9 cellular contexts compared by ENCODE assay signal in the genomic region with DNA sequence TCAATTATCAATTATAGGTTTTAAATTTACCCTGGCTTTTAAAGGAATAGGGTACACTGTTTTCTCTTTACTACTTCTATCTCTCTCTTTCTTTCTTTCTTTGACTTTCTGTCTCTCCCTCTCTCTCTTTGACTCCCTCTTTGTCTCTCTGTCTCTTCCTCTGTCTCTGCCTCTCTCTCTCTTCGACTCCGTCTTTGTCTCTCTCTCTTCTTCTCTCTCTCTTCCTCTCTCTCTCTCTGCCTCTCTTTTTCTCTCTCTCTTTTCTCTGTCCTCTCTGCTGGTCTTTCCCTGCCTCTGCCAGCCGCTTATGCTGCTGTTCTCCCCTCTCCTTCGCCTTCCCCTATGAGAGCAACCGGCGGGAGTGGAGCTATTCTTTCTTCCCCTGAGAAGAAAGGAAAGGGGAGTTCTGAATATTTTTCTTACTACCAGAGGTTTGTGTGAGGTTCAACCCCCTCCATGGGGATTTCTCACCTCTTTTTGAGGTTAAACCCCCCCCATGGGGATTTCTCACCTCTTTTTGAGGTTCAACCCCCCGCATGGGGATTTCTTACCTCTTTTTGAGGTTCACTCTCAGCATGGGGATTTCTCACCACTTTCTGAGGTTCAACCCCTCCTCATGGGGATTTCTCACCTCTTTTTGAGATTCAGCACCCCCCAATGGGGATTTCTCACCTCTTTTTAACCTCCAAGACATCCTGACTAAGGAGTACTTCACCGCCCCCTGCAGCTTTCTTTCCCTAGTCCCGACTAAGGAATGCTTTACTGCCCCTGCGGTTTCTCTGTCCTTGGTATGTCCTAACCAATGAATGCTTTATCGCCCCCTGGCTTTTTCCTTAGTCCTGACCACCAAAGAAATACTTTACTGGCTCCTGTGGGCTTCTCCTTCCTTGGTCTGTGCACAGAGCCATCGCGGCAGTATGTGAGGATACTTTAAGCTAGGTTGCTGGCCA. TPM values are rescaled to one million over a fixed set of nuclear protein-coding genes. Genes with fewer than 3 reads are reported as not detected.
DNase-seq lines count a peak whose midpoint lies in the region; ATAC-seq and TF ChIP-seq lines count a peak whose summit lies in the region.
"Had no signal": no experiment of that assay in that cellular context is flagged by ENCODE, and none has a peak within 500 bp of the region (broad histone marks: within the 10 kb centered on the region; RNA-seq: fewer than 3 reads in every experiment).

No MANE protein-coding gene starts in this region.

- peak in 1 of 6 experiments; percentile 11 for TF ChIP-seq CTCF in upper lobe of left lung (IDR thresholded peaks at IDR 0.05)

- H3K9me3 ChIP-seq in upper lobe of left lung, result no peaks in the 10 kb centered on the region

- H3K4me3 Mint-ChIP-seq in stimulated activated naive B cell treated with anti-CD40 and anti-IgM and Interleukin-4, amounts not matched to agents 10 μg/mL and 1 μg/mL and 100 μg/mL, for 72 hours, result no peak overlapping the region

- peaks cover 0 to 10% of the 10 kb centered on the region in 2 donors for H3K36me3 Mint-ChIP-seq in stimulated activated naive B cell treated with anti-CD40 and anti-IgM and Interleukin-4, amounts not matched to agents 10 μg/mL and 1 μg/mL and 100 μg/mL, for 72 hours

- H3K27me3 ChIP-seq in upper lobe of left lung, result no peaks in the 10 kb centered on the region
- H3K27me3 ChIP-seq: BLaER1 had no signal

- H3K9me3 Mint-ChIP-seq in stimulated activated naive B cell treated with anti-CD40 and anti-IgM and Interleukin-4, amounts not matched to agents 10 μg/mL and 1 μg/mL and 100 μg/mL, for 72 hours, result peaks cover 3 to 10% of the 10 kb centered on the region in 2 donors

- H3K27me3 Mint-ChIP-seq in stimulated activated naive B cell treated with anti-CD40 and anti-IgM and Interleukin-4, amounts not matched to agents 10 μg/mL and 1 μg/mL and 100 μg/mL, for 72 hours, result no peaks in the 10 kb centered on the region

- WGBS in upper lobe of left lung, 2 donors, result 88 to 89% methylated on average over 13 of the region's 13 CpGs

- TF ChIP-seq EP300 in upper lobe of left lung (IDR thresholded peaks at IDR 0.05), result no peak

- DNase-seq in NCI-H748 (lab: John Stamatoyannopoulos, UW; ENCODE audit: unreplicated experiment) (peak; percentile 17), NCI-H748 treated with DMSO at 0.1 percent for 48 hours (lab: John Stamatoyannopoulos, UW) (no peak), fibroblast of gingiva (ENCODE audit: low read depth) (peak; percentile 35), upper lobe of left lung (no peak)
- DNase-seq in activated CD4-positive, CD25-positive, alpha-beta regulatory T cell treated with anti-CD3 and anti-CD28 coated beads, Interleukin-2, amount 50 U/mL, for 16 hours (ENCODE audit: low read depth, low spot score), result peak; percentile 16
- DNase-seq in stimulated activated naive B cell treated with anti-CD40 and anti-IgM and Interleukin-4, amounts not matched to agents 10 μg/mL and 1 μg/mL and 100 μg/mL, for 72 hours, result peak; percentile 32

- no peak for TF ChIP-seq POLR2A in upper lobe of left lung (IDR thresholded peaks at IDR 0.05)

- H3K36me3 ChIP-seq in upper lobe of left lung, result no peaks in the 10 kb centered on the region
- H3K36me3 ChIP-seq: BLaER1 had no signal

- no peak overlapping the region for H3K4me3 ChIP-seq in upper lobe of left lung
- H3K4me3 ChIP-seq: BLaER1 had no signal

- H3K4me1 ChIP-seq in upper lobe of left lung, result peaks cover 0 to 4% (median 0%) of the 10 kb centered on the region in 4 donors
- H3K4me1 ChIP-seq: BLaER1 had no signal

- ATAC-seq in stimulated activated naive B cell treated with anti-CD40 and anti-IgM and Interleukin-4, amounts not matched to agents 10 μg/mL and 1 μg/mL and 100 μg/mL, for 72 hours (replicated peaks), result peak; percentile 52 to 55
- ATAC-seq in HG02938 (IDR thresholded peaks at IDR 0.05; ENCODE audit: unreplicated experiment) (no peak), upper lobe of left lung (ENCODE audit: low FRiP score in 2 of 2) (no peak), esophagus mucosa (no peak)

- H3K4me1 Mint-ChIP-seq in stimulated activated naive B cell treated with anti-CD40 and anti-IgM and Interleukin-4, amounts not matched to agents 10 μg/mL and 1 μg/mL and 100 μg/mL, for 72 hours, result peaks cover 22 to 29% of the 10 kb centered on the region in 2 donors

- H3K27ac ChIP-seq in upper lobe of left lung, result no peak overlapping the region
- H3K27ac ChIP-seq: BLaER1 had no signal

- H3K27ac Mint-ChIP-seq in stimulated activated naive B cell treated with anti-CD40 and anti-IgM and Interleukin-4, amounts not matched to agents 10 μg/mL and 1 μg/mL and 100 μg/mL, for 72 hours, result peak overlapping the region; percentile 88

RNA-seq across cellular contexts. Expression of gene DDHD1, which starts 27.4 kb away (rescaled TPM):
- total RNA-seq in upper lobe of left lung (10 to 100 TPM; 18.4 to 30.8 (median 25.8) TPM), esophagus mucosa (2.8 TPM)

Comparison
In these comparisons a context has a peak if more than half of its experiments do, and no peak if none do; other contexts are left out.
1. DNase-seq: peak in NCI-H748 (single experiment), activated CD4-positive, CD25-positive, alpha-beta regulatory T cell treated with anti-CD3 and anti-CD28 coated beads, Interleukin-2, amount 50 U/mL, for 16 hours (single experiment), fibroblast of gingiva (single experiment) and stimulated activated naive B cell treated with anti-CD40 and anti-IgM and Interleukin-4, amounts not matched to agents 10 μg/mL and 1 μg/mL and 100 μg/mL, for 72 hours (single experiment); none in NCI-H748 treated with DMSO at 0.1 percent for 48 hours (single experiment) and upper lobe of left lung (0 of 2).
2. ATAC-seq: peak in stimulated activated naive B cell treated with anti-CD40 and anti-IgM and Interleukin-4, amounts not matched to agents 10 μg/mL and 1 μg/mL and 100 μg/mL, for 72 hours (2 of 2); none in HG02938 (single experiment), upper lobe of left lung (0 of 2) and esophagus mucosa (single experiment).